ENCODE assay signal across 16 cellular contexts in genomic region chr4:169484485-169484884, GRCh38.
DNase-seq lines count a peak whose midpoint lies in the region; ATAC-seq and TF ChIP-seq lines count a peak whose summit lies in the region.
"Had no signal": no experiment of that assay in that cellular context is flagged by ENCODE, and none has a peak within 500 bp of the region (broad histone marks: within the 10 kb centered on the region; RNA-seq: fewer than 3 reads in every experiment).

No MANE protein-coding gene starts in this region.

- H2BK120ac ChIP-seq in IMR-90 (ENCODE audit: low read depth, low read length), result peak overlapping the region; percentile 86
- no peak overlapping the region for H2BK120ac ChIP-seq in mesendoderm (ENCODE audit: low read depth, low read length)

- DNase-seq in Ammon's horn (ENCODE audit: low spot score) (peak; percentile 23), IMR-90 (peak; percentile 15), brain microvascular endothelial cell (peak; percentile 2), mesendoderm (peak; percentile 6), Right ventricle myocardium superior (no peak), aorta (no peak), caudate nucleus (lab: John Stamatoyannopoulos, UW) (no peak)
- no peak for DNase-seq in activated CD4-positive, alpha-beta T cell treated with anti-CD3 and anti-CD28 coated beads for 36 hours
- DNase-seq: activated CD8-positive, alpha-beta T cell treated with anti-CD3 and anti-CD28 coated beads, Interleukin-2, amount 10 ng/mL, durations not matched to agents 7 days and 5 days; NCI-H2107; ovary; SHP77 treated with DMSO at 0.1 percent for 48 hours had no signal

- no peak overlapping the region for H3K27ac ChIP-seq in IMR-90 (ENCODE audit: insufficient read depth, low read length)
- no peak overlapping the region for H3K27ac ChIP-seq in brain microvascular endothelial cell
- no peak overlapping the region for H3K27ac ChIP-seq in mesendoderm (ENCODE audit: low read depth, low read length)
- no peak overlapping the region for H3K27ac ChIP-seq in aorta (ENCODE audit: low read depth in 1 of 2, low read length in 2 of 2)
- H3K27ac ChIP-seq in caudate nucleus (ENCODE audit: low read depth, low read length), result no peak overlapping the region
- H3K27ac ChIP-seq: gastroesophageal sphincter, ovary had no signal

- H2BK5ac ChIP-seq in IMR-90 (ENCODE audit: low read depth, low read length, poor library complexity, severe bottlenecking) (peak overlapping the region; percentile 11), mesendoderm (ENCODE audit: low read length) (no peak overlapping the region)

- H3K23ac ChIP-seq in IMR-90 (ENCODE audit: low read depth, low read length), result no peak overlapping the region
- no peak overlapping the region for H3K23ac ChIP-seq in mesendoderm (ENCODE audit: low read length)

- peak; percentile 28; the same call in 1 of the 2 replicates for TF ChIP-seq CTCF in IMR-90 (conservative IDR thresholded peaks at IDR 0.05; ENCODE audit: low read depth, low read length)
- peak; percentile 44 for TF ChIP-seq CTCF in brain microvascular endothelial cell (IDR thresholded peaks at IDR 0.05; ENCODE audit: low read depth, low read length, missing control alignments)

- 44% methylated on average over 2 of the region's 3 CpGs; no CpG with 5 or more reads in 1 of the 2 experiments for WGBS in IMR-90 (ENCODE audit: extremely low coverage in 2 of 2, insufficient read length in 1 of 2), 2 experiments
- WGBS in mesendoderm (ENCODE audit: extremely low coverage, insufficient coverage, low lambda C conversion rate), result no CpG with 5 or more reads among the region's 3 CpGs
- WGBS in aorta, 2 donors, result 50 to 53% methylated on average over 3 of the region's 3 CpGs

- H3K9me3 Mint-ChIP-seq in activated CD4-positive, alpha-beta T cell treated with anti-CD3 and anti-CD28 coated beads for 36 hours (ENCODE audit: low read depth), result no peaks in the 10 kb centered on the region
- H3K9me3 Mint-ChIP-seq: activated T-helper 2 cell treated with anti-CD3 and anti-CD28 coated beads, Interferon-gamma antibody, Interleukin-2, Interleukin-4, amounts not matched to agents 10 μg/mL and 5 μg/mL and 100 μg/mL, durations not matched to agents 14 hours and 24 hours and 36 hours had no signal

- H2AFZ ChIP-seq in IMR-90 (replicated peaks; ENCODE audit: low read length, poor library complexity), result no peak overlapping the region

- H2BK15ac ChIP-seq in IMR-90 (ENCODE audit: low read depth, low read length), result peak overlapping the region; percentile 73; the same call in 1 of the 3 replicates
- no peak overlapping the region for H2BK15ac ChIP-seq in mesendoderm (replicated peaks; ENCODE audit: low read depth)

- POLR2A ChIA-PET in IMR-90 (lab: Charles Lee; ENCODE audit: unreplicated experiment), result no interaction called here
- POLR2A ChIA-PET in activated CD4-positive, alpha-beta T cell treated with anti-CD3 and anti-CD28 coated beads for 36 hours (lab: Charles Lee), result no interaction called here

- H3K4me3 Mint-ChIP-seq in activated CD4-positive, alpha-beta T cell treated with anti-CD3 and anti-CD28 coated beads for 36 hours, result no peak overlapping the region
- H3K4me3 Mint-ChIP-seq: activated CD8-positive, alpha-beta T cell treated with anti-CD3 and anti-CD28 coated beads, Interleukin-2, amount 10 ng/mL, durations not matched to agents 7 days and 5 days; B cell; mesothelial cell of epicardium had no signal

- CTCF ChIA-PET in IMR-90 (lab: Yijun Ruan, JAX), result interaction anchor here (0.7 to 1.8 kb wide), 2 partner anchors 39 to 458 kb away, joined by 4 to 6 read pairs; no protein-coding TSS in a partner anchor
- CTCF ChIA-PET in activated CD4-positive, alpha-beta T cell treated with anti-CD3 and anti-CD28 coated beads for 36 hours (lab: Charles Lee), result interaction anchor here (1.0 to 1.5 kb wide), 2 partner anchors 560 to 561 kb away, joined by 5 read pairs; no protein-coding TSS in a partner anchor

- H3K27me3 Mint-ChIP-seq in activated CD4-positive, alpha-beta T cell treated with anti-CD3 and anti-CD28 coated beads for 36 hours, result no peaks in the 10 kb centered on the region
- H3K27me3 Mint-ChIP-seq: B cell had no signal

- H2AK5ac ChIP-seq in IMR-90 (ENCODE audit: low read depth, low read length) (peak overlapping the region; percentile 81; the same call in 1 of the 2 replicates), mesendoderm (ENCODE audit: low read length) (no peak overlapping the region)

- peak; percentile 38 for TF ChIP-seq RAD21 in IMR-90 (IDR thresholded peaks at IDR 0.05; ENCODE audit: low read length)

- peak overlapping the region; percentile 38; the same call in 1 of the 2 replicates for H3K14ac ChIP-seq in IMR-90 (replicated peaks; ENCODE audit: low read depth, low read length)

- H3K9me3 ChIP-seq in IMR-90 (ENCODE audit: control insufficient read depth, insufficient read depth, low read length) (no peaks in the 10 kb centered on the region; the same call in 1 of the 2 replicates), aorta (ENCODE audit: control insufficient read depth, low read length) (no peaks in the 10 kb centered on the region)
- H3K9me3 ChIP-seq: gastroesophageal sphincter, ovary had no signal

- peak; percentile 42 for ATAC-seq in IMR-90 (ENCODE audit: low read depth)
- no peak for ATAC-seq in activated CD4-positive, alpha-beta T cell treated with anti-CD3 and anti-CD28 coated beads for 36 hours
- no peak for ATAC-seq in Right ventricle myocardium superior (ENCODE audit: poor library complexity)
- no peak for ATAC-seq in aorta (ENCODE audit: low FRiP score)
- ATAC-seq: activated CD8-positive, alpha-beta T cell treated with anti-CD3 and anti-CD28 coated beads, Interleukin-2, amount 10 ng/mL, durations not matched to agents 7 days and 5 days; gastroesophageal sphincter had no signal

- H3K79me2 ChIP-seq in mesendoderm (ENCODE audit: control insufficient read depth, insufficient read depth, low read length), result no peaks in the 10 kb centered on the region

- H3K56ac ChIP-seq in IMR-90 (ENCODE audit: extremely low read depth, insufficient read depth, low read length), result peak overlapping the region; percentile 54
- no peak overlapping the region for H3K56ac ChIP-seq in mesendoderm (ENCODE audit: low read length)

- H3K18ac ChIP-seq in IMR-90 (ENCODE audit: low read depth, low read length) (peak overlapping the region; percentile 59), mesendoderm (ENCODE audit: low read length) (no peak overlapping the region)

- no peaks in the 10 kb centered on the region for H4K20me1 ChIP-seq in IMR-90 (ENCODE audit: insufficient read depth, low read length)

- H4K8ac ChIP-seq in IMR-90 (ENCODE audit: low read depth in 2 of 2, low read length in 2 of 2) (peak overlapping the region in 1 of 2 experiments; percentile 64; a peak in 2 of 4 replicates), mesendoderm (ENCODE audit: low read depth, low read length) (no peak overlapping the region)

- H3K4me2 ChIP-seq in IMR-90 (ENCODE audit: low read depth, low read length) (no peak overlapping the region; the same call in 1 of the 2 replicates), mesendoderm (ENCODE audit: low read length) (no peak overlapping the region)

- intact Hi-C loops in IMR-90 (cut with micrococcal nuclease) (no loop called here), Right ventricle myocardium superior (cut with DNase I) (loop anchor here (10.0 kb wide), 3 partner anchors 210 to 560 kb away; partner anchors contain the start of gene SH3RF1), aorta (cut with DNase I) (loop anchor here (10.0 kb wide), 3 partner anchors 460 to 780 kb away; no protein-coding TSS in a partner anchor)
- intact Hi-C loops in activated CD4-positive, alpha-beta T cell treated with anti-CD3 and anti-CD28 coated beads for 36 hours (cut with DNase I, micrococcal nuclease), result no loop called here

- dilution Hi-C loops in IMR-90 (cut with HindIII; ENCODE audit: low sequenced_read_pairs, unreplicated experiment), result no loop called here

- in situ Hi-C loops in IMR-90 (cut with MboI; ENCODE audit: low sequenced_read_pairs), result loop anchor here (10.0 to 25.0 kb wide), 2 partner anchors 220 to 1297 kb away; no protein-coding TSS in a partner anchor
- in situ Hi-C loops in brain microvascular endothelial cell (cut with HindIII; ENCODE audit: low pct_ligation_motif_present, low sequenced_read_pairs), result loop anchor here (25.0 kb wide), 1 partner anchor 447 kb away; no protein-coding TSS in a partner anchor

- no peak overlapping the region for H3K27ac Mint-ChIP-seq in activated CD4-positive, alpha-beta T cell treated with anti-CD3 and anti-CD28 coated beads for 36 hours
- H3K27ac Mint-ChIP-seq: activated CD8-positive, alpha-beta T cell treated with anti-CD3 and anti-CD28 coated beads, Interleukin-2, amount 10 ng/mL, durations not matched to agents 7 days and 5 days; activated T-helper 2 cell treated with anti-CD3 and anti-CD28 coated beads, Interferon-gamma antibody, Interleukin-2, Interleukin-4, amounts not matched to agents 10 μg/mL and 5 μg/mL and 100 μg/mL, durations not matched to agents 14 hours and 24 hours and 36 hours; B cell; mesothelial cell of epicardium had no signal

- H3K9me1 ChIP-seq in IMR-90 (ENCODE audit: insufficient read depth, low read length), result peaks cover 5% of the 10 kb centered on the region

- no peak overlapping the region for H3K9ac ChIP-seq in IMR-90 (ENCODE audit: low read depth, low read length)
- H3K9ac ChIP-seq in mesendoderm (ENCODE audit: low read length), result no peak overlapping the region

- H3K27me3 ChIP-seq in IMR-90 (ENCODE audit: control insufficient read depth, insufficient read depth, low read length) (no peaks in the 10 kb centered on the region), brain microvascular endothelial cell (replicated peaks) (no peaks in the 10 kb centered on the region), mesendoderm (ENCODE audit: insufficient read depth, low read length, poor library complexity) (no peaks in the 10 kb centered on the region), aorta (ENCODE audit: control insufficient read depth in 1 of 2, insufficient read depth in 2 of 2, low read length in 1 of 2) (no peaks in the 10 kb centered on the region)
- H3K27me3 ChIP-seq: gastroesophageal sphincter, ovary had no signal

- H3K36me3 Mint-ChIP-seq in activated CD4-positive, alpha-beta T cell treated with anti-CD3 and anti-CD28 coated beads for 36 hours (ENCODE audit: low read depth), result peaks cover 6% of the 10 kb centered on the region

- no peak overlapping the region for H3K4me3 ChIP-seq in IMR-90 (ENCODE audit: insufficient read depth, low read depth, low read length)
- H3K4me3 ChIP-seq in brain microvascular endothelial cell (ENCODE audit: low read depth, low read length), result no peak overlapping the region
- no peak overlapping the region for H3K4me3 ChIP-seq in mesendoderm (ENCODE audit: low read length)
- H3K4me3 ChIP-seq in aorta (ENCODE audit: low read length in 2 of 2), result no peak overlapping the region
- H3K4me3 ChIP-seq: gastroesophageal sphincter, ovary had no signal

- H3K4me1 ChIP-seq in IMR-90 (ENCODE audit: control insufficient read depth, insufficient read depth, low read length), result peaks cover 3% of the 10 kb centered on the region
- no peaks in the 10 kb centered on the region for H3K4me1 ChIP-seq in mesendoderm (ENCODE audit: control insufficient read depth, low read depth, low read length)
- H3K4me1 ChIP-seq in aorta (ENCODE audit: control insufficient read depth in 1 of 2, insufficient read depth in 2 of 2, low read length in 2 of 2), result no peaks in the 10 kb centered on the region
- H3K4me1 ChIP-seq: gastroesophageal sphincter had no signal

- no TSS peak for BruUV-seq in IMR-90 (replicated peaks; lab: Mats Ljungman, UMichigan)

- H2BK20ac ChIP-seq in IMR-90 (ENCODE audit: low read depth, low read length), result peak overlapping the region; percentile 66; the same call in 1 of the 2 replicates

- peak overlapping the region; percentile 73; the same call in 1 of the 2 replicates for H3K4ac ChIP-seq in IMR-90 (ENCODE audit: low read depth, low read length)
- no peak overlapping the region for H3K4ac ChIP-seq in mesendoderm (ENCODE audit: low read depth, low read length)

- H3K36me3 ChIP-seq in IMR-90 (ENCODE audit: control insufficient read depth, insufficient read depth, low read length) (no peaks in the 10 kb centered on the region), brain microvascular endothelial cell (replicated peaks) (no peaks in the 10 kb centered on the region), mesendoderm (ENCODE audit: control insufficient read depth, insufficient read depth, low read length) (no peaks in the 10 kb centered on the region), aorta (ENCODE audit: control insufficient read depth in 1 of 2, insufficient read depth in 2 of 2, low read length in 1 of 2) (peaks cover 0 to under 1% of the 10 kb centered on the region in 2 donors)
- H3K36me3 ChIP-seq: ovary had no signal

- no peaks in the 10 kb centered on the region for H3K4me1 Mint-ChIP-seq in activated CD4-positive, alpha-beta T cell treated with anti-CD3 and anti-CD28 coated beads for 36 hours
- H3K4me1 Mint-ChIP-seq: B cell had no signal

- H3K79me1 ChIP-seq in IMR-90 (ENCODE audit: low read depth in 1 of 2, low read length in 2 of 2), result peaks cover 0 to 3% of the 10 kb centered on the region in 2 experiments; a peak in 1 of 4 replicates
- no peaks in the 10 kb centered on the region for H3K79me1 ChIP-seq in mesendoderm (ENCODE audit: low read length)

- no peak overlapping the region for H2AK9ac ChIP-seq in IMR-90 (replicated peaks; ENCODE audit: low read depth, low read length, poor library complexity)

- H4K91ac ChIP-seq in IMR-90 (ENCODE audit: insufficient read depth, low read depth, low read length), result peak overlapping the region; percentile 66; the same call in 1 of the 2 replicates

- H4K5ac ChIP-seq in IMR-90 (ENCODE audit: low read depth, low read length) (peak overlapping the region; percentile 49; the same call in 1 of the 2 replicates), mesendoderm (ENCODE audit: low read length) (no peak overlapping the region)

- TF ChIP-seq POLR2A in IMR-90 (IDR thresholded peaks at IDR 0.05; ENCODE audit: low read depth, low read length), result no peak

Comparison
In these comparisons a context has a peak if more than half of its experiments do, and no peak if none do; other contexts are left out.
1. DNase-seq: peak in Ammon's horn (single experiment), IMR-90 (single experiment), brain microvascular endothelial cell (single experiment) and mesendoderm (single experiment); none in activated CD4-positive, alpha-beta T cell treated with anti-CD3 and anti-CD28 coated beads for 36 hours (single experiment), Right ventricle myocardium superior (single experiment), aorta (0 of 2) and caudate nucleus (0 of 61).
2. intact Hi-C loops: an anchor here in Right ventricle myocardium superior (10.0 kb wide) and aorta (10.0 kb wide); none called in IMR-90 and activated CD4-positive, alpha-beta T cell treated with anti-CD3 and anti-CD28 coated beads for 36 hours.